Comparison of ENCODE assay signal across 2 cellular contexts in the genomic region with DNA sequence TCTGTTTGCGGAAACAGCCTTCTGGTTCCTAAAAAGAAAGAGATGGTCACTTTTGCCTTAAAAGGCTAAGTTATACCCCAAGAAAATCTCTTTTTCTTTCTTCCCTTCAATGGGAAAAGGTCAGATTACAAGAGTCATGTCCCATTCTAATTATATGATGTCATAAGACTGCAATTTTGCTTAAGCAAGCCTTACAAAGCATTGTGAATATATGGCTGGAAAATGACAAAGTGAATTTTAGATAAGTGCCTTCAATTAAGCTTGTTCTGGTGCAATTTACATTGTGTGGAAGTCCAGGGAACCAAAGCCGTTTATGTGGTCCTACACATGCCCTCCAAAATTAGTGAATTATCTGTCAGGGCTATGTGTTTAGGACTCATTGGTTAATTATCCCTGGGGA.
TF ChIP-seq lines count a peak whose summit lies in the region.

No MANE protein-coding gene starts in this region.

TF ChIP-seq in A549, 52 proteins besides CTCF, POLR2A, EP300 and RAD21 (continued from another document):
- TF ChIP-seq CHD4 (IDR thresholded peaks at IDR 0.05; ENCODE audit: borderline replicate concordance) (no peak), CBX2 (IDR thresholded peaks at IDR 0.05; ENCODE audit: borderline replicate concordance, low read depth) (no peak), MYC (IDR thresholded peaks at IDR 0.05; ENCODE audit: borderline replicate concordance, low read length) (no peak), GATA3 (IDR thresholded peaks at IDR 0.05; ENCODE audit: borderline replicate concordance) (no peak), HDAC2 (IDR thresholded peaks at IDR 0.05) (no peak)
- TF ChIP-seq, protein P1, sequence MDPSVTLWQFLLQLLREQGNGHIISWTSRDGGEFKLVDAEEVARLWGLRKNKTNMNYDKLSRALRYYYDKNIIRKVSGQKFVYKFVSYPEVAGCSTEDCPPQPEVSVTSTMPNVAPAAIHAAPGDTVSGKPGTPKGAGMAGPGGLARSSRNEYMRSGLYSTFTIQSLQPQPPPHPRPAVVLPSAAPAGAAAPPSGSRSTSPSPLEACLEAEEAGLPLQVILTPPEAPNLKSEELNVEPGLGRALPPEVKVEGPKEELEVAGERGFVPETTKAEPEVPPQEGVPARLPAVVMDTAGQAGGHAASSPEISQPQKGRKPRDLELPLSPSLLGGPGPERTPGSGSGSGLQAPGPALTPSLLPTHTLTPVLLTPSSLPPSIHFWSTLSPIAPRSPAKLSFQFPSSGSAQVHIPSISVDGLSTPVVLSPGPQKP (IDR thresholded peaks at IDR 0.05; ENCODE audit: low read depth, low read length): no peak
- TF ChIP-seq, protein P2, sequence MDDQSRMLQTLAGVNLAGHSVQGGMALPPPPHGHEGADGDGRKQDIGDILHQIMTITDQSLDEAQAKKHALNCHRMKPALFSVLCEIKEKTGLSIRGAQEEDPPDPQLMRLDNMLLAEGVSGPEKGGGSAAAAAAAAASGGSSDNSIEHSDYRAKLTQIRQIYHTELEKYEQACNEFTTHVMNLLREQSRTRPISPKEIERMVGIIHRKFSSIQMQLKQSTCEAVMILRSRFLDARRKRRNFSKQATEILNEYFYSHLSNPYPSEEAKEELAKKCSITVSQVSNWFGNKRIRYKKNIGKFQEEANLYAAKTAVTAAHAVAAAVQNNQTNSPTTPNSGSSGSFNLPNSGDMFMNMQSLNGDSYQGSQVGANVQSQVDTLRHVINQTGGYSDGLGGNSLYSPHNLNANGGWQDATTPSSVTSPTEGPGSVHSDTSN (IDR thresholded peaks at IDR 0.05): no peak

TF ChIP-seq in GM23338, 12 proteins besides CTCF, POLR2A, EP300 and RAD21 (continued from another document):
- no peak for TF ChIP-seq EZH2 (IDR thresholded peaks at IDR 0.05; ENCODE audit: low read depth, unreplicated experiment)
- TF ChIP-seq, protein P3, sequence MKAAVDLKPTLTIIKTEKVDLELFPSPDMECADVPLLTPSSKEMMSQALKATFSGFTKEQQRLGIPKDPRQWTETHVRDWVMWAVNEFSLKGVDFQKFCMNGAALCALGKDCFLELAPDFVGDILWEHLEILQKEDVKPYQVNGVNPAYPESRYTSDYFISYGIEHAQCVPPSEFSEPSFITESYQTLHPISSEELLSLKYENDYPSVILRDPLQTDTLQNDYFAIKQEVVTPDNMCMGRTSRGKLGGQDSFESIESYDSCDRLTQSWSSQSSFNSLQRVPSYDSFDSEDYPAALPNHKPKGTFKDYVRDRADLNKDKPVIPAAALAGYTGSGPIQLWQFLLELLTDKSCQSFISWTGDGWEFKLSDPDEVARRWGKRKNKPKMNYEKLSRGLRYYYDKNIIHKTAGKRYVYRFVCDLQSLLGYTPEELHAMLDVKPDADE (IDR thresholded peaks at IDR 0.05): no peak
- TF ChIP-seq NANOG (IDR thresholded peaks at IDR 0.05; ENCODE audit: borderline replicate concordance): no peak
- TF ChIP-seq STAT1 (IDR thresholded peaks at IDR 0.05; ENCODE audit: unreplicated experiment): no peak
- TF ChIP-seq EZH2phosphoT487 (IDR thresholded peaks at IDR 0.05; ENCODE audit: unreplicated experiment): no peak
- TF ChIP-seq, protein P4, sequence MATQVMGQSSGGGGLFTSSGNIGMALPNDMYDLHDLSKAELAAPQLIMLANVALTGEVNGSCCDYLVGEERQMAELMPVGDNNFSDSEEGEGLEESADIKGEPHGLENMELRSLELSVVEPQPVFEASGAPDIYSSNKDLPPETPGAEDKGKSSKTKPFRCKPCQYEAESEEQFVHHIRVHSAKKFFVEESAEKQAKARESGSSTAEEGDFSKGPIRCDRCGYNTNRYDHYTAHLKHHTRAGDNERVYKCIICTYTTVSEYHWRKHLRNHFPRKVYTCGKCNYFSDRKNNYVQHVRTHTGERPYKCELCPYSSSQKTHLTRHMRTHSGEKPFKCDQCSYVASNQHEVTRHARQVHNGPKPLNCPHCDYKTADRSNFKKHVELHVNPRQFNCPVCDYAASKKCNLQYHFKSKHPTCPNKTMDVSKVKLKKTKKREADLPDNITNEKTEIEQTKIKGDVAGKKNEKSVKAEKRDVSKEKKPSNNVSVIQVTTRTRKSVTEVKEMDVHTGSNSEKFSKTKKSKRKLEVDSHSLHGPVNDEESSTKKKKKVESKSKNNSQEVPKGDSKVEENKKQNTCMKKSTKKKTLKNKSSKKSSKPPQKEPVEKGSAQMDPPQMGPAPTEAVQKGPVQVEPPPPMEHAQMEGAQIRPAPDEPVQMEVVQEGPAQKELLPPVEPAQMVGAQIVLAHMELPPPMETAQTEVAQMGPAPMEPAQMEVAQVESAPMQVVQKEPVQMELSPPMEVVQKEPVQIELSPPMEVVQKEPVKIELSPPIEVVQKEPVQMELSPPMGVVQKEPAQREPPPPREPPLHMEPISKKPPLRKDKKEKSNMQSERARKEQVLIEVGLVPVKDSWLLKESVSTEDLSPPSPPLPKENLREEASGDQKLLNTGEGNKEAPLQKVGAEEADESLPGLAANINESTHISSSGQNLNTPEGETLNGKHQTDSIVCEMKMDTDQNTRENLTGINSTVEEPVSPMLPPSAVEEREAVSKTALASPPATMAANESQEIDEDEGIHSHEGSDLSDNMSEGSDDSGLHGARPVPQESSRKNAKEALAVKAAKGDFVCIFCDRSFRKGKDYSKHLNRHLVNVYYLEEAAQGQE (IDR thresholded peaks at IDR 0.05; ENCODE audit: unreplicated experiment): no peak
- no peak for TF ChIP-seq POLR2AphosphoS5 (IDR thresholded peaks at IDR 0.05; ENCODE audit: low read depth)
- no peak for TF ChIP-seq ZNF462 (CRISPR knock-in tag; IDR thresholded peaks at IDR 0.05)
- no peak for TF ChIP-seq ZNF114 (CRISPR knock-in tag; IDR thresholded peaks at IDR 0.05)
TF ChIP-seq in GM23338: peak in this region for 0.
